8 cellular contexts compared by ENCODE assay signal in the genomic region with DNA sequence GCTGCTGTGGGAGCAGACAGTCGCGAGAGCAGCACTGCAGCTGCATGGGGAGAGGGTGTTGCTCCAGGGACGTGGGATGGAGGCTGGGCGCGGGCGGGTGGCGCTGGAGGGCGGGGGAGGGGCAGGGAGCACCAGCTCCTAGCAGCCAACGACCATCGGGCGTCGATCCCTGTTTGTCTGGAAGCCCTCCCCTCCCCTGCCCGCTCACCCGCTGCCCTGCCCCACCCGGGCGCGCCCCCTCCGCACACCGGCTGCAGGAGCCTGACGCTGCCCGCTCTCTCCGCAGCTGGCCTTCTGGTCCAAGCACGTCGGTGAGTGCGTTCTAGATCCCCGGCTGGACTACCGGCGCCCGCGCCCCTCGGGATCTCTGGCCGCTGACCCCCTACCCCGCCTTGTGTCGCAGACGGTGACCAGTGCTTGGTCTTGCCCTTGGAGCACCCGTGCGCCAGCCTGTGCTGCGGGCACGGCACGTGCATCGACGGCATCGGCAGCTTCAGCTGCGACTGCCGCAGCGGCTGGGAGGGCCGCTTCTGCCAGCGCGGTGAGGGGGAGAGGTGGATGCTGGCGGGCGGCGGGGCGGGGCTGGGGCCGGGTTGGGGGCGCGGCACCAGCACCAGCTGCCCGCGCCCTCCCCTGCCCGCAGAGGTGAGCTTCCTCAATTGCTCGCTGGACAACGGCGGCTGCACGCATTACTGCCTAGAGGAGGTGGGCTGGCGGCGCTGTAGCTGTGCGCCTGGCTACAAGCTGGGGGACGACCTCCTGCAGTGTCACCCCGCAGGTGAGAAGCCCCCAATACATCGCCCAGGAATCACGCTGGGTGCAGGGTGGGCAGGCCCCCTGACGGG. TPM values are rescaled to one million over a fixed set of nuclear protein-coding genes. Genes with fewer than 3 reads are reported as not detected.
DNase-seq lines count a peak whose midpoint lies in the region; ATAC-seq, FAIRE-seq and TF ChIP-seq lines count a peak whose summit lies in the region.

No MANE protein-coding gene starts in this region.

- H3K4me3 Mint-ChIP-seq in Calu3 (ENCODE audit: low read depth, unreplicated experiment) (peak overlapping the region; percentile 87), WTC11 (peak overlapping the region; percentile 72)

- TF ChIP-seq CTCF in Calu3 (IDR thresholded peaks at IDR 0.05; ENCODE audit: unreplicated experiment): no peak
- no peak for TF ChIP-seq CTCF in WTC11 (IDR thresholded peaks at IDR 0.05)
- no peak for TF ChIP-seq CTCF in cardiac muscle cell (IDR thresholded peaks at IDR 0.05; ENCODE audit: low read depth, low read length)

- H3K27me3 Mint-ChIP-seq in Calu3 (ENCODE audit: unreplicated experiment) (peaks cover 42% of the 10 kb centered on the region), WTC11 (ENCODE audit: low read depth) (peaks cover 53% of the 10 kb centered on the region)

- FAIRE-seq in GM12892 (lab: Jason Lieb, UNC): no peak

- no peak for TF ChIP-seq POLR2A in GM12892 (IDR thresholded peaks at IDR 0.05; ENCODE audit: low read depth, low read length)

- no peaks in the 10 kb centered on the region for H3K36me3 ChIP-seq in cardiac muscle cell

- H3K9me3 ChIP-seq in cardiac muscle cell (ENCODE audit: low read depth): no peaks in the 10 kb centered on the region

- H3K27ac Mint-ChIP-seq in Calu3 (ENCODE audit: unreplicated experiment): no peak overlapping the region
- no peak overlapping the region for H3K27ac Mint-ChIP-seq in WTC11

- H3K36me3 Mint-ChIP-seq in Calu3 (ENCODE audit: insufficient read depth, unreplicated experiment) (peaks cover 22% of the 10 kb centered on the region), WTC11 (no peaks in the 10 kb centered on the region)

- H3K4me1 ChIP-seq in cardiac muscle cell (ENCODE audit: low read depth): no peaks in the 10 kb centered on the region

- peak overlapping the region; percentile 13 for H3K4me3 ChIP-seq in cardiac muscle cell
- peak overlapping the region; percentile 45 for H3K4me3 ChIP-seq in skeletal muscle cell (ENCODE audit: low read depth, low read length)

- no TSS peak for BruUV-seq in Calu3 (replicated peaks; lab: Mats Ljungman, UMichigan)

- H3K9me3 Mint-ChIP-seq in Calu3 (ENCODE audit: low read depth, unreplicated experiment) (no peaks in the 10 kb centered on the region), WTC11 (no peaks in the 10 kb centered on the region)

- H3K27me3 ChIP-seq in cardiac muscle cell: peaks cover 54% of the 10 kb centered on the region

- H3K4me1 Mint-ChIP-seq in Calu3 (ENCODE audit: low read depth, unreplicated experiment) (peaks cover 9% of the 10 kb centered on the region), WTC11 (peaks cover 15% of the 10 kb centered on the region)

- POLR2A ChIA-PET in WTC11 (lab: Charles Lee): interaction anchor here (0.6 to 1.3 kb wide), 4 partner anchors 10 to 104 kb away, joined by 3 to 6 read pairs (median 3); no protein-coding TSS in a partner anchor

- CTCF ChIA-PET in Calu3 (lab: Charles Lee) (interaction anchor here (0.8 to 1.3 kb wide), 3 partner anchors 15 to 56 kb away, joined by 3 to 4 read pairs (median 3); no protein-coding TSS in a partner anchor), WTC11 (lab: Charles Lee) (interaction anchor here (0.6 to 1.8 kb wide), 15 partner anchors 8 to 226 kb away, joined by 3 to 9 read pairs (median 4); no protein-coding TSS in a partner anchor)

- H3K27ac ChIP-seq in cardiac muscle cell: no peak overlapping the region

- peak; percentile 41 for DNase-seq in Calu3
- DNase-seq in M059J (ENCODE audit: low read depth): peak; percentile 18
- peak; percentile 61 for DNase-seq in WTC11 (ENCODE audit: low spot score)
- DNase-seq in cardiac muscle cell (ENCODE audit: low read depth in 1 of 2, low spot score in 1 of 2): peak in 1 of 2 donors; percentile 55
- DNase-seq in skeletal muscle cell (ENCODE audit: low read depth): no peak
- no peak for DNase-seq in GM12892 (ENCODE audit: insufficient read length)

- intact Hi-C loops in Calu3 (cut with micrococcal nuclease; ENCODE audit: unreplicated experiment): no loop called here

- ATAC-seq in WTC11 (peak; percentile 65), GM18909 (IDR thresholded peaks at IDR 0.05; ENCODE audit: poor library complexity, unreplicated experiment) (no peak), GM18861 (IDR thresholded peaks at IDR 0.05; ENCODE audit: unreplicated experiment) (no peak)

TF ChIP-seq in WTC11, 78 proteins besides CTCF, POLR2A, EP300 and RAD21 (continues in another document):
- TF ChIP-seq JAZF1 (CRISPR knock-in tag; IDR thresholded peaks at IDR 0.05): no peak
- TF ChIP-seq, protein P1, sequence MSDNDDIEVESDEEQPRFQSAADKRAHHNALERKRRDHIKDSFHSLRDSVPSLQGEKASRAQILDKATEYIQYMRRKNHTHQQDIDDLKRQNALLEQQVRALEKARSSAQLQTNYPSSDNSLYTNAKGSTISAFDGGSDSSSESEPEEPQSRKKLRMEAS (CRISPR knock-in tag; IDR thresholded peaks at IDR 0.05): peak; percentile 54
- TF ChIP-seq FOXK1 (CRISPR knock-in tag; IDR thresholded peaks at IDR 0.05): 0 out of 2 replicates have a peak, but pooled peaks have one; percentile 51
- TF ChIP-seq ZNF396 (CRISPR knock-in tag; IDR thresholded peaks at IDR 0.05; ENCODE audit: borderline replicate concordance): no peak
- no peak for TF ChIP-seq ZNF232 (CRISPR knock-in tag; IDR thresholded peaks at IDR 0.05)
- TF ChIP-seq TCF7 (CRISPR knock-in tag; IDR thresholded peaks at IDR 0.05; ENCODE audit: low read depth): no peak
- TF ChIP-seq GTF2I (CRISPR knock-in tag; conservative IDR thresholded peaks at IDR 0.05): no peak
- no peak for TF ChIP-seq ZSCAN18 (CRISPR knock-in tag; IDR thresholded peaks at IDR 0.05)
- no peak for TF ChIP-seq ATF6 (CRISPR knock-in tag; IDR thresholded peaks at IDR 0.05)
- no peak for TF ChIP-seq ATF1 (CRISPR knock-in tag; IDR thresholded peaks at IDR 0.05)
- TF ChIP-seq, protein P2, sequence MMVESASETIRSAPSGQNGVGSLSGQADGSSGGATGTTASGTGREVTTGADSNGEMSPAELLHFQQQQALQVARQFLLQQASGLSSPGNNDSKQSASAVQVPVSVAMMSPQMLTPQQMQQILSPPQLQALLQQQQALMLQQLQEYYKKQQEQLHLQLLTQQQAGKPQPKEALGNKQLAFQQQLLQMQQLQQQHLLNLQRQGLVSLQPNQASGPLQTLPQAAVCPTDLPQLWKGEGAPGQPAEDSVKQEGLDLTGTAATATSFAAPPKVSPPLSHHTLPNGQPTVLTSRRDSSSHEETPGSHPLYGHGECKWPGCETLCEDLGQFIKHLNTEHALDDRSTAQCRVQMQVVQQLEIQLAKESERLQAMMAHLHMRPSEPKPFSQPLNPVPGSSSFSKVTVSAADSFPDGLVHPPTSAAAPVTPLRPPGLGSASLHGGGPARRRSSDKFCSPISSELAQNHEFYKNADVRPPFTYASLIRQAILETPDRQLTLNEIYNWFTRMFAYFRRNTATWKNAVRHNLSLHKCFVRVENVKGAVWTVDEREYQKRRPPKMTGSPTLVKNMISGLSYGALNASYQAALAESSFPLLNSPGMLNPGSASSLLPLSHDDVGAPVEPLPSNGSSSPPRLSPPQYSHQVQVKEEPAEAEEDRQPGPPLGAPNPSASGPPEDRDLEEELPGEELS (CRISPR knock-in tag; IDR thresholded peaks at IDR 0.05): peak; percentile 66; the same call in 1 of the 2 replicates
- TF ChIP-seq NFATC4 (CRISPR knock-in tag; IDR thresholded peaks at IDR 0.05): no peak
- TF ChIP-seq USF2 (CRISPR knock-in tag; IDR thresholded peaks at IDR 0.05): peak; percentile 31

RNA-seq across cellular contexts. Expression of gene PROC, which starts 4.6 kb away (rescaled TPM):
- 0.59 TPM in 1 of 2 replicates, not detected in the other for total RNA-seq in Calu3 (2022)
- total RNA-seq in M059J (2014; rRNA removed; shearing (Covaris generic)): 0.64 and 1.6 TPM in 2 replicates
- total RNA-seq in WTC11 (2021): 0.30 to 0.59 TPM (median 0.39 TPM) in 3 replicates
- total RNA-seq in cardiac muscle cell: not detected in 2 replicates
- not detected in 2 replicates for polyA plus RNA-seq in cardiac muscle cell
- not detected for polyA plus RNA-seq in GM12892 (2012; ENCODE audit: missing spikeins)

RNA-seq across cellular contexts. Expression of gene MAP3K2, which starts 35.1 kb away (rescaled TPM):
- total RNA-seq in Calu3 (2022): 60.4 and 60.9 TPM in 2 replicates
- total RNA-seq in M059J (2014; rRNA removed; shearing (Covaris generic)): 22.9 and 28.8 TPM in 2 replicates
- total RNA-seq in WTC11 (2021): 26.9 to 31.7 TPM (median 31.3 TPM) in 3 replicates
- total RNA-seq in cardiac muscle cell: 23.9 and 36.6 TPM in 2 replicates
- polyA plus RNA-seq in cardiac muscle cell: 40.2 and 56.9 TPM in 2 replicates
- 12.9 TPM for polyA plus RNA-seq in GM12892 (2012; ENCODE audit: missing spikeins)

Comparison
In these comparisons a context has a peak if more than half of its experiments do, and no peak if none do; other contexts are left out.
1. DNase-seq: peak in Calu3 (single experiment), M059J (single experiment) and WTC11 (single experiment); none in skeletal muscle cell (single experiment) and GM12892 (single experiment).